Comparison of ENCODE assay signal across 16 cellular contexts in the genomic region with DNA sequence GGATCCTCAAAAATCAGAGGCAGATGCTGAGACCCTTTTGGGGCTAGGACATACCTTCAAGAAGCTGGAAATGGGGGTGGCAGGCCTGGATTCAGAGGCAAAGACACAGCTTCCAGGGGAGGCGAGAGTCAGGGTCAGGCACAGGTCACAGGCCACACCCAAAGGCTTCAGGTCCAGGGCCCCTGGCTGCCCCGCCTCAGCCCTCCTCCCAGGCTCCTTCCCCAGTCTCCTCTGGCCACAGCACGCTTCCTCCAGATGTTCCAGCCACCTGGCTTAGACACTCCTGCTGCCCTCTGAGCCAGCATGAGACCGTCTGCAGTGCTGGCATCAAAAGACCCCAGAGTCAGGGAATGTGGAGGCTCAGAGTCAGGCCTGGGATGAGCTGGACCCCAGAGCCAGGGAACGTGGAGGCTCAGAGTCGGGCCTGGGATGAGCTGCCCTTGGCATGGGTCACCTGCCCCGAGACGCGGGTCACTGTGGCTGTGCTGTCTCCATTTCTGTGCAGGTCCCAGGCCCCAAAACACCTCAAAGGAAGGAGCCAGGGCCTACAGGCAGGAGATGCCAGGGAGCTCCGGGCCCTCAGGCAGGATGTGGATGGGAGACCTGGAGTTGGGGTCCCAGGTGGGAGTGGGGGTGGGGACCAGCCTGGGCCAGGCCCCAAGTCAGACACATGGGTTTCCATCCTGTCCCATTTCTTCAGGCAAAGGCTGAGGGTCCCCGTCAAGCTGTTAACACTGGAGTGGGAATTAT. TPM values are rescaled to one million over a fixed set of nuclear protein-coding genes. Genes with fewer than 3 reads are reported as not detected.
DNase-seq lines count a peak whose midpoint lies in the region; ATAC-seq and TF ChIP-seq lines count a peak whose summit lies in the region.
"Had no signal": no experiment of that assay in that cellular context is flagged by ENCODE, and none has a peak within 500 bp of the region (broad histone marks: within the 10 kb centered on the region; RNA-seq: fewer than 3 reads in every experiment).

No MANE protein-coding gene starts in this region.

- TF ChIP-seq POLR2A in spleen (IDR thresholded peaks at IDR 0.05): no peak

- H3K27me3 ChIP-seq in right cardiac atrium (ENCODE audit: control insufficient read depth, insufficient read depth): no peaks in the 10 kb centered on the region
- H3K27me3 ChIP-seq in spleen (replicated peaks in 1 of 7): peaks cover 0 to 3% (median 0%) of the 10 kb centered on the region in 7 donors
- H3K27me3 ChIP-seq in osteoblast (ENCODE audit: insufficient read depth, low read length): peaks cover 4% of the 10 kb centered on the region

- WGBS in right cardiac atrium: 88% methylated on average over 11 of the region's 11 CpGs
- WGBS in spleen, 5 donors: 79 to 90% (median 86%) methylated on average over 5 to 11 of the region's 11 CpGs

- H4K20me1 ChIP-seq in osteoblast (ENCODE audit: insufficient read depth, low read length): no peaks in the 10 kb centered on the region

- CTCF ChIA-PET in GM10248 (lab: Yijun Ruan, JAX): no interaction called here

- no peak overlapping the region for H2AFZ ChIP-seq in osteoblast (ENCODE audit: low read length)

- no peaks in the 10 kb centered on the region for H3K79me2 ChIP-seq in osteoblast (ENCODE audit: insufficient read depth, low read length)

- H3K27ac ChIP-seq in right cardiac atrium (ENCODE audit: low read length) (no peak overlapping the region), spleen (no peak overlapping the region), osteoblast (ENCODE audit: low read depth, low read length) (no peak overlapping the region)
- H3K27ac ChIP-seq: HL-60 had no signal

- POLR2A ChIA-PET in GM10248 (lab: Yijun Ruan, JAX): no interaction called here

- intact Hi-C loops in right cardiac atrium (cut with DNase I) (loop anchor here in 2 of 4 donors (10.0 kb wide), 3 partner anchors 775 to 1235 kb away; no protein-coding TSS in a partner anchor), left cardiac atrium (cut with DNase I) (no loop called here), spleen (cut with DNase I; ENCODE audit: low total_unique reads) (loop anchor here (10.0 kb wide), 1 partner anchor 1235 kb away; no protein-coding TSS in a partner anchor)

- H3K9me3 ChIP-seq in right cardiac atrium (ENCODE audit: control insufficient read depth, low read length) (no peaks in the 10 kb centered on the region), spleen (no peaks in the 10 kb centered on the region), osteoblast (ENCODE audit: low read depth, low read length) (no peaks in the 10 kb centered on the region)

- H3K36me3 ChIP-seq in spleen (no peaks in the 10 kb centered on the region), osteoblast (ENCODE audit: insufficient read depth, low read length) (no peaks in the 10 kb centered on the region)

- H3K4me2 ChIP-seq in osteoblast (ENCODE audit: insufficient read depth, low read length): no peak overlapping the region

- DNase-seq in right cardiac atrium (peak in 2 of 3 donors; percentile 19 to 28), left cardiac atrium (no peak), GM10248 (ENCODE audit: extremely low spot score) (peak; percentile 9), left lobe of liver (ENCODE audit: low spot score) (peak; percentile 37), spleen (peak; percentile 59), DMS 273 (lab: John Stamatoyannopoulos, UW; ENCODE audit: unreplicated experiment) (no peak), osteoblast (ENCODE audit: insufficient read length, low spot score, missing footprints) (no peak)
- DNase-seq: ACHN; C1 segment of cervical spinal cord; CD4-positive, alpha-beta memory T cell; DND-41; GDM1 had no signal

- H3K4me1 ChIP-seq in right cardiac atrium (ENCODE audit: control insufficient read depth, insufficient read depth, low read length): no peaks in the 10 kb centered on the region
- H3K4me1 ChIP-seq in spleen: no peaks in the 10 kb centered on the region
- no peaks in the 10 kb centered on the region for H3K4me1 ChIP-seq in osteoblast (ENCODE audit: insufficient read depth, low read length)

- H3K4me3 ChIP-seq in right cardiac atrium (ENCODE audit: low read length): no peak overlapping the region
- no peak overlapping the region for H3K4me3 ChIP-seq in spleen
- no peak overlapping the region for H3K4me3 ChIP-seq in osteoblast (ENCODE audit: insufficient read depth, low read length)

- no peak for ATAC-seq in right cardiac atrium
- ATAC-seq in left cardiac atrium: no peak
- no peak for ATAC-seq in left lobe of liver
- ATAC-seq in GM21447 (IDR thresholded peaks at IDR 0.05; ENCODE audit: unreplicated experiment): no peak
- ATAC-seq: HCT116 had no signal

- TF ChIP-seq CTCF in GM10248 (IDR thresholded peaks at IDR 0.05; ENCODE audit: control extremely low read depth, extremely low read depth, low read depth, missing control alignments) (no peak), spleen (IDR thresholded peaks at IDR 0.05 in 8 of 11, conservative IDR thresholded peaks at IDR 0.05 in 3 of 11) (no peak), osteoblast (IDR thresholded peaks at IDR 0.05; ENCODE audit: extremely low read depth, low read depth, low read length) (no peak)

RNA-seq across cellular contexts. Expression of a gene that starts 58.9 kb away (rescaled TPM):
- under 1 TPM in 1 of 4 donors, not detected in 3; 0.17 TPM for total RNA-seq in right cardiac atrium
- 0.34 TPM for polyA plus RNA-seq in right cardiac atrium
- 1 to 10 TPM in 1 of 2 donors, under 1 TPM in 1; 0.37 to 1.1 TPM for total RNA-seq in left cardiac atrium
- total RNA-seq in left lobe of liver: 0.13 TPM
- total RNA-seq in spleen: 1 to 10 TPM in 1 of 7 donors, under 1 TPM in 4, not detected in 2; 0.20 to 1.3 (median 0.36) TPM
- polyA plus RNA-seq in spleen: under 1 TPM; 0.04 to 0.46 (median 0.42) TPM
- total RNA-seq in osteoblast: not detected in 2 replicates
- total RNA-seq: A172; CD4-positive, alpha-beta memory T cell had no signal
- polyA plus RNA-seq: CD4-positive, alpha-beta memory T cell had no signal

Comparison
In these comparisons a context has a peak if more than half of its experiments do, and no peak if none do; other contexts are left out.
1. DNase-seq: peak in right cardiac atrium (2 of 3), GM10248 (single experiment), left lobe of liver (single experiment) and spleen (single experiment); none in left cardiac atrium (single experiment), DMS 273 (single experiment) and osteoblast (single experiment).